Comparison of ENCODE assay signal across 8 cellular contexts in genomic region chr11:86592659-86593451, GRCh38.
DNase-seq lines count a peak whose midpoint lies in the region; ATAC-seq and TF ChIP-seq lines count a peak whose summit lies in the region.

No MANE protein-coding gene starts in this region.

- H3K36me3 Mint-ChIP-seq in activated T-cell treated with anti-CD3 and anti-CD28 coated beads, Interleukin-2, amount 50 U/mL, for 4 hours (ENCODE audit: insufficient read depth): no peaks in the 10 kb centered on the region
- H3K36me3 Mint-ChIP-seq in glutamatergic neuron (ENCODE audit: unreplicated experiment): no peaks in the 10 kb centered on the region

- no peak overlapping the region for H3K27ac Mint-ChIP-seq in glutamatergic neuron (ENCODE audit: unreplicated experiment)

- H3K36me3 ChIP-seq in Peyer's patch (no peaks in the 10 kb centered on the region), heart right ventricle (no peaks in the 10 kb centered on the region)

- peaks cover 41% of the 10 kb centered on the region for H3K4me1 Mint-ChIP-seq in activated T-cell treated with anti-CD3 and anti-CD28 coated beads, Interleukin-2, amount 50 U/mL, for 4 hours (ENCODE audit: low read depth)
- H3K4me1 Mint-ChIP-seq in glutamatergic neuron (ENCODE audit: low read depth, unreplicated experiment): no peaks in the 10 kb centered on the region

- H3K27me3 ChIP-seq in Peyer's patch: no peaks in the 10 kb centered on the region
- no peaks in the 10 kb centered on the region for H3K27me3 ChIP-seq in heart right ventricle

- H3K4me1 ChIP-seq in Peyer's patch (peaks cover 0 to 11% (median 0%) of the 10 kb centered on the region in 4 donors), heart right ventricle (peaks cover 9 to 64% (median 38%) of the 10 kb centered on the region in 9 donors)

- no peaks in the 10 kb centered on the region for H3K27me3 Mint-ChIP-seq in activated T-cell treated with anti-CD3 and anti-CD28 coated beads, Interleukin-2, amount 50 U/mL, for 4 hours (ENCODE audit: low read depth)
- no peaks in the 10 kb centered on the region for H3K27me3 Mint-ChIP-seq in glutamatergic neuron (ENCODE audit: unreplicated experiment)

- H3K9me3 ChIP-seq in Peyer's patch: no peaks in the 10 kb centered on the region
- H3K9me3 ChIP-seq in heart right ventricle: peaks cover 0 to 3% (median 0%) of the 10 kb centered on the region in 11 donors

- ATAC-seq in GM21786 (IDR thresholded peaks at IDR 0.05; ENCODE audit: unreplicated experiment): peak; percentile 90
- ATAC-seq in activated T-cell treated with anti-CD3 and anti-CD28 coated beads, Interleukin-2, amount 50 U/mL, for 4 hours: peak; percentile 94 to 97
- peak in 7 of 8 donors; percentile 11 to 76 (median 50) for ATAC-seq in heart right ventricle

- H3K4me3 ChIP-seq in Peyer's patch (no peak overlapping the region), heart right ventricle (no peak overlapping the region)

- no peak for TF ChIP-seq CTCF in Peyer's patch (IDR thresholded peaks at IDR 0.05)
- TF ChIP-seq CTCF in heart right ventricle (IDR thresholded peaks at IDR 0.05): no peak
- TF ChIP-seq CTCF in glutamatergic neuron (IDR thresholded peaks at IDR 0.05; ENCODE audit: partially characterized antibody, unreplicated experiment): no peak

- no peak overlapping the region for H3K4me3 Mint-ChIP-seq in activated T-cell treated with anti-CD3 and anti-CD28 coated beads, Interleukin-2, amount 50 U/mL, for 4 hours
- H3K4me3 Mint-ChIP-seq in glutamatergic neuron (ENCODE audit: unreplicated experiment): no peak overlapping the region

- no peaks in the 10 kb centered on the region for H3K9me3 Mint-ChIP-seq in activated T-cell treated with anti-CD3 and anti-CD28 coated beads, Interleukin-2, amount 50 U/mL, for 4 hours
- H3K9me3 Mint-ChIP-seq in glutamatergic neuron (ENCODE audit: unreplicated experiment): no peaks in the 10 kb centered on the region

- H3K27ac ChIP-seq in Peyer's patch: peak overlapping the region in 3 of 4 donors; percentile 0 to 75 (median 62)
- H3K27ac ChIP-seq in heart right ventricle: peak overlapping the region in 1 of 10 donors; percentile 17

- TF ChIP-seq POLR2A in Peyer's patch (IDR thresholded peaks at IDR 0.05): no peak

- DNase-seq in EH (ENCODE audit: low read depth) (peak; percentile 84), HuH-7 (ENCODE audit: low spot score) (peak; percentile 37), Peyer's patch (peak; percentile 34 to 92 (median 64)), heart right ventricle (peak in 1 of 2 donors; percentile 58), glutamatergic neuron (no peak)
- DNase-seq in activated T-cell treated with anti-CD3 and anti-CD28 coated beads, Interleukin-2, amount 50 U/mL, for 4 hours: peak; percentile 69
- DNase-seq in stimulated activated CD4-positive, alpha-beta T cell treated with anti-CD3 and anti-CD28 coated beads, Interleukin-12 subunit alpha, Interleukin-12 subunit beta, amount 100 ng/mL, for 4 hours: peak; percentile 77

- 79 to 87% methylated on average over 5 of the region's 5 CpGs for WGBS in heart right ventricle, 2 donors

- intact Hi-C loops in heart right ventricle (cut with DNase I): loop anchor here in 1 of 10 donors (10.0 kb wide), 1 partner anchor 118 kb away; no protein-coding TSS in a partner anchor
